ENCODE assay signal across 8 cellular contexts in the genomic region with DNA sequence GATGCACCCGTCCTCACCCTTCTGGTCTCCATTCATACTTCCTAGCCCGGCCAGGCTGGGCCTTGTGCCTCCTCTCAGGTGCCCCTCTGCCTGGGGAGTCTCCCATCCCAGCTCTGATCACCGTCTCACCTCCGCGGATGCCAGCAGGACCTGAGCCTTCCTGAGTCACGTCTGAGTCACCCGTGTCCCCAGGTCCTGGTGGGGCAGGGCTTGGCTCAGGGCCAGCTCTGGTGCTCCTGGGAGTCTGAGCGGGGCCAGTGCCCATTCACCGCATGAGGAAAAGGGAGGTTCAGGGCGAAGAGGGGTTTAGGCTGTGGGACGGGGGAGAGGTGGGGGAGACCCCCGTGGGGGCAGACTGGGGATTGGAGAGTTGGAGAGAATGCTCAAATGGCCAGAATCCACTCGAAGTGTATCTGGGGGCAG. TPM values are rescaled to one million over a fixed set of nuclear protein-coding genes. Genes with fewer than 3 reads are reported as not detected.
DNase-seq lines count a peak whose midpoint lies in the region; ATAC-seq, FAIRE-seq and TF ChIP-seq lines count a peak whose summit lies in the region.

No MANE protein-coding gene starts in this region.

- H3K9me1 ChIP-seq in endothelial cell of umbilical vein (replicated peaks; ENCODE audit: control insufficient read depth, extremely low read depth, insufficient read depth, low read length), result no peaks in the 10 kb centered on the region

- peak overlapping the region; percentile 89 for H3K4me3 Mint-ChIP-seq in activated CD4-positive, alpha-beta T cell treated with anti-CD3 and anti-CD28 coated beads, Interleukin-2, amount 10 ng/mL, durations not matched to agents 7 days and 5 days
- peak overlapping the region; percentile 91 for H3K4me3 Mint-ChIP-seq in natural killer cell treated with Interleukin-12 subunit alpha and Interleukin-12 subunit beta and Interleukin-15 and Interleukin-18, amount 100 ng/mL, for 72 hours

- peak overlapping the region; percentile 100 for H3K27ac Mint-ChIP-seq in activated CD4-positive, alpha-beta T cell treated with anti-CD3 and anti-CD28 coated beads, Interleukin-2, amount 10 ng/mL, durations not matched to agents 7 days and 5 days
- H3K27ac Mint-ChIP-seq in natural killer cell treated with Interleukin-12 subunit alpha and Interleukin-12 subunit beta and Interleukin-15 and Interleukin-18, amount 100 ng/mL, for 72 hours, result no peak overlapping the region

- H3K36me3 Mint-ChIP-seq in activated CD4-positive, alpha-beta T cell treated with anti-CD3 and anti-CD28 coated beads, Interleukin-2, amount 10 ng/mL, durations not matched to agents 7 days and 5 days (ENCODE audit: low read depth), result peaks cover 9% of the 10 kb centered on the region
- H3K36me3 Mint-ChIP-seq in natural killer cell treated with Interleukin-12 subunit alpha and Interleukin-12 subunit beta and Interleukin-15 and Interleukin-18, amount 100 ng/mL, for 72 hours, result no peaks in the 10 kb centered on the region

- FAIRE-seq in HTR-8/SVneo (lab: Jason Lieb, UNC) (peak; percentile 79), endothelial cell of umbilical vein (lab: Jason Lieb, UNC) (peak; percentile 59)

- intact Hi-C loops in endothelial cell of umbilical vein (cut with micrococcal nuclease) (loop anchor here (5.0 kb wide), 1 partner anchor 34 kb away; no protein-coding TSS in a partner anchor), testis (cut with DNase I; ENCODE audit: low total_unique reads) (no loop called here)

- peak overlapping the region; percentile 57 for H2AFZ ChIP-seq in endothelial cell of umbilical vein (ENCODE audit: low read depth, low read length)

- TF ChIP-seq POLR2A in endothelial cell of umbilical vein (IDR thresholded peaks at IDR 0.05; ENCODE audit: low read depth, low read length) (no peak), testis (IDR thresholded peaks at IDR 0.05) (no peak)

- H3K27me3 Mint-ChIP-seq in activated CD4-positive, alpha-beta T cell treated with anti-CD3 and anti-CD28 coated beads, Interleukin-2, amount 10 ng/mL, durations not matched to agents 7 days and 5 days, result no peaks in the 10 kb centered on the region
- no peaks in the 10 kb centered on the region for H3K27me3 Mint-ChIP-seq in natural killer cell treated with Interleukin-12 subunit alpha and Interleukin-12 subunit beta and Interleukin-15 and Interleukin-18, amount 100 ng/mL, for 72 hours

- ATAC-seq in natural killer cell treated with Interleukin-12 subunit alpha and Interleukin-12 subunit beta and Interleukin-15 and Interleukin-18, amount 100 ng/mL, for 72 hours, result no peak
- no peak for ATAC-seq in HG03175 (IDR thresholded peaks at IDR 0.05; ENCODE audit: unreplicated experiment)
- ATAC-seq in GM19395 (IDR thresholded peaks at IDR 0.05; ENCODE audit: unreplicated experiment), result no peak

- no peaks in the 10 kb centered on the region for H3K9me3 Mint-ChIP-seq in activated CD4-positive, alpha-beta T cell treated with anti-CD3 and anti-CD28 coated beads, Interleukin-2, amount 10 ng/mL, durations not matched to agents 7 days and 5 days
- H3K9me3 Mint-ChIP-seq in natural killer cell treated with Interleukin-12 subunit alpha and Interleukin-12 subunit beta and Interleukin-15 and Interleukin-18, amount 100 ng/mL, for 72 hours, result no peaks in the 10 kb centered on the region

- peaks cover 3 to 6% of the 10 kb centered on the region in 2 experiments for H3K36me3 ChIP-seq in endothelial cell of umbilical vein (ENCODE audit: control insufficient read depth in 2 of 2, extremely low read depth in 1 of 2, insufficient read depth in 2 of 2, low read length in 2 of 2)
- no peaks in the 10 kb centered on the region for H3K36me3 ChIP-seq in testis (ENCODE audit: low read depth, missing control alignments)

- H3K9me3 ChIP-seq in endothelial cell of umbilical vein (replicated peaks; ENCODE audit: control insufficient read depth, insufficient read depth, low read length), result no peaks in the 10 kb centered on the region
- no peaks in the 10 kb centered on the region for H3K9me3 ChIP-seq in testis

- H3K4me1 Mint-ChIP-seq in activated CD4-positive, alpha-beta T cell treated with anti-CD3 and anti-CD28 coated beads, Interleukin-2, amount 10 ng/mL, durations not matched to agents 7 days and 5 days, result peaks cover 22% of the 10 kb centered on the region
- peaks cover 10 to 11% of the 10 kb centered on the region in 2 donors for H3K4me1 Mint-ChIP-seq in natural killer cell treated with Interleukin-12 subunit alpha and Interleukin-12 subunit beta and Interleukin-15 and Interleukin-18, amount 100 ng/mL, for 72 hours (ENCODE audit: low read depth in 2 of 2)

- H4K20me1 ChIP-seq in endothelial cell of umbilical vein (replicated peaks; ENCODE audit: control insufficient read depth, extremely low read depth, insufficient read depth, low read length), result no peaks in the 10 kb centered on the region

- H3K4me2 ChIP-seq in endothelial cell of umbilical vein (ENCODE audit: insufficient read depth, low read length), result peak overlapping the region; percentile 41

- BruUV-seq in endothelial cell of umbilical vein (replicated peaks; lab: Mats Ljungman, UMichigan), result no TSS peak

- H3K4me1 ChIP-seq in endothelial cell of umbilical vein (ENCODE audit: control insufficient read depth, extremely low read depth, insufficient read depth, low read length) (peaks cover 13% of the 10 kb centered on the region), testis (peaks cover 13% of the 10 kb centered on the region)

- POLR2A ChIA-PET in AG04449 (lab: Yijun Ruan, JAX) (no interaction called here), endothelial cell of umbilical vein (lab: Charles Lee) (no interaction called here)
- POLR2A ChIA-PET in activated CD4-positive, alpha-beta T cell treated with anti-CD3 and anti-CD28 coated beads, Interleukin-2, amount 10 ng/mL, durations not matched to agents 7 days and 5 days (lab: Charles Lee), result interaction anchor here (0.6 kb wide), 1 partner anchor 65 kb away, joined by 3 read pairs; no protein-coding TSS in a partner anchor

- H3K9ac ChIP-seq in endothelial cell of umbilical vein (replicated peaks; ENCODE audit: extremely low read depth, insufficient read depth, low read length), result no peak overlapping the region

- peak overlapping the region; percentile 68 for H3K4me3 ChIP-seq in AG04449 (ENCODE audit: low read depth, low read length)
- no peak overlapping the region for H3K4me3 ChIP-seq in endothelial cell of umbilical vein (replicated peaks in 1 of 3; ENCODE audit: insufficient read depth in 1 of 3, low read depth in 1 of 3, low read length in 3 of 3)
- peak overlapping the region in 1 of 2 donors; percentile 62 for H3K4me3 ChIP-seq in testis

- no peaks in the 10 kb centered on the region for H3K79me2 ChIP-seq in endothelial cell of umbilical vein (ENCODE audit: control insufficient read depth, insufficient read depth, low read length)

- dilution Hi-C loops in endothelial cell of umbilical vein (cut with MboI; ENCODE audit: extremely low pct_ligation_motif_present, low sequenced_read_pairs), result no loop called here

- H3K27me3 ChIP-seq in endothelial cell of umbilical vein (ENCODE audit: control insufficient read depth in 2 of 2, insufficient read depth in 2 of 2, low read length in 2 of 2) (no peaks in the 10 kb centered on the region), testis (no peaks in the 10 kb centered on the region)

- 37 to 48% methylated on average over 11 to 13 of the region's 13 CpGs for WGBS in testis, 2 donors

- TF ChIP-seq CTCF in AG04449 (IDR thresholded peaks at IDR 0.05; ENCODE audit: insufficient read depth, low read length, missing control alignments) (no peak), endothelial cell of umbilical vein (IDR thresholded peaks at IDR 0.05; ENCODE audit: extremely low read depth in 1 of 2, insufficient read depth in 1 of 2, low read depth in 1 of 2, low read length in 2 of 2) (no peak), testis (IDR thresholded peaks at IDR 0.05) (no peak)

- DNase-seq in AG04449 (ENCODE audit: low read depth, low spot score) (no peak), HTR-8/SVneo (ENCODE audit: insufficient read length, low spot score) (peak; percentile 70), endothelial cell of umbilical vein (ENCODE audit: low read depth, low spot score) (peak; percentile 30), testis (no peak)
- DNase-seq in activated CD4-positive, alpha-beta T cell treated with anti-CD3 and anti-CD28 coated beads, Interleukin-2, amount 10 ng/mL, durations not matched to agents 7 days and 5 days, result peak; percentile 28
- DNase-seq in natural killer cell treated with Interleukin-12 subunit alpha and Interleukin-12 subunit beta and Interleukin-15 and Interleukin-18, amount 100 ng/mL, for 72 hours (ENCODE audit: low spot score), result no peak

- H3K27ac ChIP-seq in endothelial cell of umbilical vein (ENCODE audit: insufficient read depth, low read depth, low read length), result no peak overlapping the region
- H3K27ac ChIP-seq in testis, result peak overlapping the region; percentile 14 to 31

- CTCF ChIA-PET in AG04449 (lab: Yijun Ruan, JAX), result interaction anchor here (1.1 to 3.3 kb wide), 5 partner anchors 15 to 139 kb away, joined by 3 to 20 read pairs (median 4); no protein-coding TSS in a partner anchor
- CTCF ChIA-PET in activated CD4-positive, alpha-beta T cell treated with anti-CD3 and anti-CD28 coated beads, Interleukin-2, amount 10 ng/mL, durations not matched to agents 7 days and 5 days (lab: Charles Lee), result interaction anchor here (1.0 to 1.4 kb wide), 2 partner anchors 15 to 17 kb away, joined by 3 to 4 read pairs; no protein-coding TSS in a partner anchor
- CTCF ChIA-PET in endothelial cell of umbilical vein (lab: Charles Lee), result no interaction called here

RNA-seq across cellular contexts. Expression of gene ATP8B3, which starts 0.6 kb away (rescaled TPM):
- total RNA-seq in activated CD4-positive, alpha-beta T cell treated with anti-CD3 and anti-CD28 coated beads, Interleukin-2, amount 10 ng/mL, durations not matched to agents 7 days and 5 days, result 10 to 100 TPM; 22.2 to 28.8 TPM
- total RNA-seq in endothelial cell of umbilical vein (5.1 and 7.3 TPM in 2 replicates), testis (10 to 100 TPM; 33.2 to 38.0 TPM)
- polyA plus RNA-seq in endothelial cell of umbilical vein (1.1 and 1.4 TPM in 2 replicates), testis (ENCODE audit: insufficient read depth, low read depth, low replicate concordance) (84.2 TPM)
- polyA plus RNA-seq in endothelial cell of umbilical vein (2011; cell fraction: cytosol; rRNA removed), result 0.97 and 1.1 TPM in 2 replicates
- 3.6 and 4.2 TPM in 2 replicates for polyA plus RNA-seq in endothelial cell of umbilical vein (2011; cell fraction: nucleus; rRNA removed)
- 0.91 and 1.3 TPM in 2 replicates for polyA plus RNA-seq in endothelial cell of umbilical vein (2012)
- polyA minus RNA-seq in endothelial cell of umbilical vein, result 1.9 and 2.6 TPM in 2 replicates
- 6.5 TPM for polyA minus RNA-seq in endothelial cell of umbilical vein (2011; cell fraction: cytosol; rRNA and poly(A)+ RNA removed)
- 0.63 and 0.72 TPM in 2 replicates for polyA minus RNA-seq in endothelial cell of umbilical vein (2011; cell fraction: nucleus; rRNA and poly(A)+ RNA removed)
- 1 to 10 TPM; 2.3 to 2.8 TPM for total RNA-seq in natural killer cell treated with Interleukin-12 subunit alpha and Interleukin-12 subunit beta and Interleukin-15 and Interleukin-18, amount 100 ng/mL, for 72 hours

RNA-seq across cellular contexts. Expression of gene REXO1, which starts 36.8 kb away (rescaled TPM):
- total RNA-seq in activated CD4-positive, alpha-beta T cell treated with anti-CD3 and anti-CD28 coated beads, Interleukin-2, amount 10 ng/mL, durations not matched to agents 7 days and 5 days, result 10 to 100 TPM; 44.2 to 54.7 TPM
- 41.1 and 44.6 TPM in 2 replicates for total RNA-seq in endothelial cell of umbilical vein
- polyA plus RNA-seq in endothelial cell of umbilical vein, result 56.9 and 88.8 TPM in 2 replicates
- 18.9 and 26.1 TPM in 2 replicates for polyA plus RNA-seq in endothelial cell of umbilical vein (2011; cell fraction: cytosol; rRNA removed)
- polyA plus RNA-seq in endothelial cell of umbilical vein (2011; cell fraction: nucleus; rRNA removed), result 112 and 117 TPM in 2 replicates
- 23.1 and 32.6 TPM in 2 replicates for polyA plus RNA-seq in endothelial cell of umbilical vein (2012)
- 13.5 and 14.6 TPM in 2 replicates for polyA minus RNA-seq in endothelial cell of umbilical vein
- 18.6 TPM for polyA minus RNA-seq in endothelial cell of umbilical vein (2011; cell fraction: cytosol; rRNA and poly(A)+ RNA removed)
- polyA minus RNA-seq in endothelial cell of umbilical vein (2011; cell fraction: nucleus; rRNA and poly(A)+ RNA removed), result 13.1 and 32.2 TPM in 2 replicates
- total RNA-seq in natural killer cell treated with Interleukin-12 subunit alpha and Interleukin-12 subunit beta and Interleukin-15 and Interleukin-18, amount 100 ng/mL, for 72 hours, result 100 to 1,000 TPM in 1 of 2 donors, 10 to 100 TPM in 1; 69.1 to 103 TPM
- total RNA-seq in testis, result 100 to 1,000 TPM; 149 to 200 TPM
- polyA plus RNA-seq in testis (ENCODE audit: insufficient read depth, low read depth, low replicate concordance), result 104 TPM

RNA-seq across cellular contexts. Expression of gene KLF16, which starts 51.9 kb away (rescaled TPM):
- 10 to 100 TPM; 24.0 to 25.5 TPM for total RNA-seq in activated CD4-positive, alpha-beta T cell treated with anti-CD3 and anti-CD28 coated beads, Interleukin-2, amount 10 ng/mL, durations not matched to agents 7 days and 5 days
- total RNA-seq in endothelial cell of umbilical vein (36.6 and 38.0 TPM in 2 replicates), testis (10 to 100 TPM; 14.7 to 26.5 TPM)
- polyA plus RNA-seq in endothelial cell of umbilical vein (11.6 and 22.6 TPM in 2 replicates), testis (ENCODE audit: insufficient read depth, low read depth, low replicate concordance) (13.3 TPM)
- 6.0 and 10.4 TPM in 2 replicates for polyA plus RNA-seq in endothelial cell of umbilical vein (2011; cell fraction: cytosol; rRNA removed)
- polyA plus RNA-seq in endothelial cell of umbilical vein (2011; cell fraction: nucleus; rRNA removed), result 4.4 and 4.6 TPM in 2 replicates
- polyA plus RNA-seq in endothelial cell of umbilical vein (2012), result 12.1 and 19.5 TPM in 2 replicates
- 3.1 and 3.2 TPM in 2 replicates for polyA minus RNA-seq in endothelial cell of umbilical vein
- polyA minus RNA-seq in endothelial cell of umbilical vein (2011; cell fraction: cytosol; rRNA and poly(A)+ RNA removed), result 19.7 TPM
- 2.0 and 3.2 TPM in 2 replicates for polyA minus RNA-seq in endothelial cell of umbilical vein (2011; cell fraction: nucleus; rRNA and poly(A)+ RNA removed)
- total RNA-seq in natural killer cell treated with Interleukin-12 subunit alpha and Interleukin-12 subunit beta and Interleukin-15 and Interleukin-18, amount 100 ng/mL, for 72 hours, result 10 to 100 TPM; 18.0 to 49.8 TPM

RNA-seq across cellular contexts. Expression of gene ONECUT3, which starts 58.2 kb away (rescaled TPM):
- total RNA-seq in activated CD4-positive, alpha-beta T cell treated with anti-CD3 and anti-CD28 coated beads, Interleukin-2, amount 10 ng/mL, durations not matched to agents 7 days and 5 days, result not detected
- total RNA-seq in endothelial cell of umbilical vein (not detected in 2 replicates), testis (under 1 TPM; 0.25 to 0.39 TPM)
- polyA plus RNA-seq in endothelial cell of umbilical vein (not detected in 2 replicates), testis (ENCODE audit: insufficient read depth, low read depth, low replicate concordance) (0.13 TPM)
- polyA plus RNA-seq in endothelial cell of umbilical vein (2011; cell fraction: cytosol; rRNA removed), result not detected in 2 replicates
- polyA plus RNA-seq in endothelial cell of umbilical vein (2011; cell fraction: nucleus; rRNA removed), result not detected in 2 replicates
- polyA plus RNA-seq in endothelial cell of umbilical vein (2012), result not detected in 2 replicates
- not detected in 2 replicates for polyA minus RNA-seq in endothelial cell of umbilical vein
- not detected for polyA minus RNA-seq in endothelial cell of umbilical vein (2011; cell fraction: cytosol; rRNA and poly(A)+ RNA removed)
- polyA minus RNA-seq in endothelial cell of umbilical vein (2011; cell fraction: nucleus; rRNA and poly(A)+ RNA removed), result not detected in 2 replicates
- total RNA-seq in natural killer cell treated with Interleukin-12 subunit alpha and Interleukin-12 subunit beta and Interleukin-15 and Interleukin-18, amount 100 ng/mL, for 72 hours, result not detected

Comparison
In these comparisons a context has a peak if more than half of its experiments do, and no peak if none do; other contexts are left out.
1. DNase-seq: peak in HTR-8/SVneo (single experiment), activated CD4-positive, alpha-beta T cell treated with anti-CD3 and anti-CD28 coated beads, Interleukin-2, amount 10 ng/mL, durations not matched to agents 7 days and 5 days (single experiment) and endothelial cell of umbilical vein (single experiment); none in AG04449 (single experiment), natural killer cell treated with Interleukin-12 subunit alpha and Interleukin-12 subunit beta and Interleukin-15 and Interleukin-18, amount 100 ng/mL, for 72 hours (single experiment) and testis (single experiment).